16 cellular contexts compared by ENCODE assay signal in the genomic region with DNA sequence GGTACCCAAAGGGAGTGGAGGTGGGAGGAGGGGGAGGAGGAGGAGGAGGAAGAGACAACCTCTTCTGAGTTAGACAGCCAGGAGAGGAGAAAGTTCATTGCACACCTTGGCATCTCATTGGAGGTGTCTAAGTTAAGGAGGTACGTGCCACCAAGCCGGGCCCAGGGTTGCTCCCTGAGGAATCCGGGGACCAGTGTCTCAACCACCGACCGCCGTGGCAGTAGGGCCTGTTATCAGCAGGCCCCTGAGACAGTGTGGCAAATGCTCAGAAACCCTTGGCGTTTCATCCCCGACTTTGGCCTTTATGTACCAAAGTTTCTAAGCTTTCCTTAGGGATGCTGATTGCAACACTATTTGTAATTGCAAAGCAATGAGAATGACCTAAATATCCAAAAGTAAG.
A peak's percentile ranks its signal among the peaks of the same experiment; 100 is the strongest.
DNase-seq lines count a peak whose midpoint lies in the region; ATAC-seq and TF ChIP-seq lines count a peak whose summit lies in the region.
"Had no signal": no experiment of that assay in that cellular context is flagged by ENCODE, and none has a peak within 500 bp of the region (broad histone marks: within the 10 kb centered on the region; RNA-seq: fewer than 3 reads in every experiment).

No MANE protein-coding gene starts in this region.

- intact Hi-C loops in Right ventricle myocardium superior (cut with DNase I): no loop called here
- intact Hi-C loops in left ventricle myocardium superior (cut with micrococcal nuclease): no loop called here
- intact Hi-C loops in esophagus squamous epithelium (cut with DNase I): no loop called here
- intact Hi-C loops in psoas muscle (cut with DNase I): loop anchor here in 1 of 2 donors (10.0 kb wide), 1 partner anchor 54 kb away; no protein-coding TSS in a partner anchor
- intact Hi-C loops in transverse colon (cut with DNase I; ENCODE audit: low total_unique reads): no loop called here

- H3K27ac ChIP-seq in esophagus squamous epithelium: peak overlapping the region in 3 of 4 donors; percentile 76 to 93 (median 93)
- H3K27ac ChIP-seq in psoas muscle: peak overlapping the region; percentile 91
- H3K27ac ChIP-seq in transverse colon: peak overlapping the region; percentile 84 to 91 (median 88)

- 92 to 95% methylated on average over 7 to 8 of the region's 8 CpGs for WGBS in esophagus squamous epithelium, 2 donors
- 61 to 84% (median 63%) methylated on average over 8 of the region's 8 CpGs for WGBS in psoas muscle, 3 donors
- WGBS in transverse colon (ENCODE audit: low coverage in 1 of 2), 2 donors: 94 to 100% methylated on average over 1 to 8 of the region's 8 CpGs

- H3K27me3 ChIP-seq in esophagus squamous epithelium (no peaks in the 10 kb centered on the region), psoas muscle (ENCODE audit: insufficient read depth in 3 of 3, low read length in 2 of 3) (no peaks in the 10 kb centered on the region), transverse colon (no peaks in the 10 kb centered on the region)

- peaks cover 21 to 65% (median 37%) of the 10 kb centered on the region in 3 donors for H3K4me1 ChIP-seq in esophagus squamous epithelium
- H3K4me1 ChIP-seq in psoas muscle: peaks cover 81% of the 10 kb centered on the region
- peaks cover 19 to 44% (median 30%) of the 10 kb centered on the region in 4 donors for H3K4me1 ChIP-seq in transverse colon

- no peak for TF ChIP-seq CTCF in esophagus squamous epithelium (IDR thresholded peaks at IDR 0.05)
- no peak for TF ChIP-seq CTCF in psoas muscle (IDR thresholded peaks at IDR 0.05)
- no peak for TF ChIP-seq CTCF in transverse colon (IDR thresholded peaks at IDR 0.05)

- no peak for TF ChIP-seq POLR2A in esophagus squamous epithelium (IDR thresholded peaks at IDR 0.05)
- TF ChIP-seq POLR2A in transverse colon (IDR thresholded peaks at IDR 0.05): no peak

- H3K4me3 ChIP-seq in esophagus squamous epithelium (no peak overlapping the region), psoas muscle (no peak overlapping the region), transverse colon (no peak overlapping the region)
- H3K4me3 ChIP-seq: GM12878 had no signal

- H3K36me3 ChIP-seq in esophagus squamous epithelium (peaks cover 0 to 27% (median 0%) of the 10 kb centered on the region in 3 donors), psoas muscle (ENCODE audit: insufficient read depth in 1 of 2, low read depth in 1 of 2) (peaks cover 3 to 10% of the 10 kb centered on the region in 2 donors), transverse colon (peaks cover 0 to 5% (median 0%) of the 10 kb centered on the region in 4 donors)

- no peaks in the 10 kb centered on the region for H3K9me3 ChIP-seq in esophagus squamous epithelium
- H3K9me3 ChIP-seq in psoas muscle: no peaks in the 10 kb centered on the region
- H3K9me3 ChIP-seq in transverse colon: no peaks in the 10 kb centered on the region

- in situ Hi-C loops in transverse colon (cut with MboI; ENCODE audit: low pct_ligation_motif_present in 1 of 4, low pct_unique_long_range_greater_than_20kb in 1 of 4, low sequenced_read_pairs in 3 of 4): no loop called here

- TF ChIP-seq EP300 in transverse colon (IDR thresholded peaks at IDR 0.05; ENCODE audit: low read depth): no peak

- ATAC-seq in Right ventricle myocardium superior (ENCODE audit: poor library complexity): no peak
- no peak for ATAC-seq in left ventricle myocardium superior
- ATAC-seq in psoas muscle: no peak
- ATAC-seq in HG02610 (IDR thresholded peaks at IDR 0.05; ENCODE audit: unreplicated experiment): no peak
- ATAC-seq: GM12878, HepG2 had no signal

- DNase-seq in Right ventricle myocardium superior (peak; percentile 64), left ventricle myocardium superior (no peak), esophagus squamous epithelium (lab: John Stamatoyannopoulos, UW) (no peak), psoas muscle (no peak), transverse colon (no peak), DMS 273 treated with DMSO at 0.1 percent for 48 hours (lab: John Stamatoyannopoulos, UW) (no peak), DMS79 treated with DMSO at 0.1 percent for 48 hours (lab: John Stamatoyannopoulos, UW) (no peak)
- DNase-seq: DMS53, H7, MM.1S, NCI-H187 treated with DMSO at 0.1 percent for 48 hours, NCI-H774, SHP77 had no signal
